ENCODE assay signal across 22 cellular contexts in genomic region chr19:18457478-18458331, GRCh38. TPM values are rescaled to one million over a fixed set of nuclear protein-coding genes. Genes with fewer than 3 reads are reported as not detected.
DNase-seq lines count a peak whose midpoint lies in the region; ATAC-seq and TF ChIP-seq lines count a peak whose summit lies in the region.
"Had no signal": no experiment of that assay in that cellular context is flagged by ENCODE, and none has a peak within 500 bp of the region (broad histone marks: within the 10 kb centered on the region; RNA-seq: fewer than 3 reads in every experiment).

No MANE protein-coding gene starts in this region.

- peaks cover 20% of the 10 kb centered on the region for H3K36me3 Mint-ChIP-seq in endothelial cell (ENCODE audit: low read depth, unreplicated experiment)

- no peaks in the 10 kb centered on the region for H3K9me3 ChIP-seq in left ventricle myocardium inferior (replicated peaks)
- no peaks in the 10 kb centered on the region for H3K9me3 ChIP-seq in esophagus squamous epithelium
- H3K9me3 ChIP-seq in OCI-LY7 (ENCODE audit: low read length) = no peaks in the 10 kb centered on the region
- H3K9me3 ChIP-seq: breast epithelium had no signal

- no peak for TF ChIP-seq POLR2A in esophagus squamous epithelium (IDR thresholded peaks at IDR 0.05)

- H3K27ac ChIP-seq in left ventricle myocardium inferior (replicated peaks) = peak overlapping the region; percentile 91
- peak overlapping the region in 3 of 4 donors; percentile 34 to 92 (median 54) for H3K27ac ChIP-seq in esophagus squamous epithelium
- H3K27ac ChIP-seq in OCI-LY7 (ENCODE audit: low read depth, low read length, poor library complexity, severe bottlenecking) = no peak overlapping the region
- H3K27ac ChIP-seq: C4-2B, foreskin keratinocyte, parathyroid adenoma had no signal

- no peak for ATAC-seq in Right ventricle myocardium inferior
- ATAC-seq: foreskin keratinocyte; stimulated activated naive CD8-positive, alpha-beta T cell treated with anti-CD3 and anti-CD28 coated beads, Interleukin-15, amount 100 ng/mL, for 72 hours had no signal

- no peaks in the 10 kb centered on the region for H4K20me1 ChIP-seq in OCI-LY7 (ENCODE audit: insufficient read depth, low read length)

- H3K27ac Mint-ChIP-seq in endothelial cell (ENCODE audit: unreplicated experiment) = no peak overlapping the region
- H3K27ac Mint-ChIP-seq: activated T-helper 2 cell treated with anti-CD3 and anti-CD28 coated beads, Interferon-gamma antibody, Interleukin-2, Interleukin-4, amounts not matched to agents 10 μg/mL and 5 μg/mL and 100 μg/mL, durations not matched to agents 14 hours and 24 hours and 36 hours had no signal

- no peaks in the 10 kb centered on the region for H3K4me1 Mint-ChIP-seq in endothelial cell (ENCODE audit: unreplicated experiment)

- H3K27me3 Mint-ChIP-seq in endothelial cell (ENCODE audit: unreplicated experiment) = peaks cover 21% of the 10 kb centered on the region
- H3K27me3 Mint-ChIP-seq: naive B cell; stimulated activated naive CD8-positive, alpha-beta T cell treated with anti-CD3 and anti-CD28 coated beads, Interleukin-15, amount 100 ng/mL, for 72 hours had no signal

- H3K36me3 ChIP-seq in left ventricle myocardium inferior (peaks cover 41% of the 10 kb centered on the region), esophagus squamous epithelium (peaks cover 0 to 85% (median 13%) of the 10 kb centered on the region in 3 donors), OCI-LY7 (ENCODE audit: insufficient read depth, low read length) (peaks cover 36% of the 10 kb centered on the region)

- no peak for TF ChIP-seq CTCF in left ventricle myocardium inferior (IDR thresholded peaks at IDR 0.05; ENCODE audit: borderline replicate concordance)
- TF ChIP-seq CTCF in esophagus squamous epithelium (IDR thresholded peaks at IDR 0.05) = no peak
- TF ChIP-seq CTCF in retinal pigment epithelial cell (conservative IDR thresholded peaks at IDR 0.05; ENCODE audit: low read depth, low read length) = no peak
- no peak for TF ChIP-seq CTCF in endothelial cell (IDR thresholded peaks at IDR 0.05; ENCODE audit: unreplicated experiment)
- TF ChIP-seq CTCF in OCI-LY7 (conservative IDR thresholded peaks at IDR 0.05; ENCODE audit: low read length) = no peak

- peaks cover 62% of the 10 kb centered on the region for H3K4me1 ChIP-seq in left ventricle myocardium inferior
- peaks cover 21 to 56% (median 32%) of the 10 kb centered on the region in 3 donors for H3K4me1 ChIP-seq in esophagus squamous epithelium
- no peaks in the 10 kb centered on the region for H3K4me1 ChIP-seq in OCI-LY7 (ENCODE audit: insufficient read depth, low read length, poor library complexity, severe bottlenecking)

- H3K4me3 Mint-ChIP-seq in endothelial cell (ENCODE audit: unreplicated experiment) = no peak overlapping the region
- H3K4me3 Mint-ChIP-seq: stimulated activated naive CD8-positive, alpha-beta T cell treated with anti-CD3 and anti-CD28 coated beads, Interleukin-15, amount 100 ng/mL, for 72 hours had no signal

- POLR2A ChIA-PET in OCI-LY7 (lab: Charles Lee) = no interaction called here

- H3K4me3 ChIP-seq in left ventricle myocardium inferior = no peak overlapping the region
- H3K4me3 ChIP-seq in esophagus squamous epithelium = no peak overlapping the region
- no peak overlapping the region for H3K4me3 ChIP-seq in retinal pigment epithelial cell (ENCODE audit: low read length)
- no peak overlapping the region for H3K4me3 ChIP-seq in OCI-LY7 (ENCODE audit: low read depth, low read length, poor library complexity, severe bottlenecking)
- H3K4me3 ChIP-seq: breast epithelium, skin epidermis had no signal

- H3K4me2 ChIP-seq in OCI-LY7 (ENCODE audit: low read length) = no peak overlapping the region

- no peaks in the 10 kb centered on the region for H3K79me2 ChIP-seq in OCI-LY7 (ENCODE audit: insufficient read depth, low read depth, low read length)

- no peak for DNase-seq in left ventricle myocardium inferior
- no peak for DNase-seq in Right ventricle myocardium inferior (ENCODE audit: missing footprints)
- no peak for DNase-seq in esophagus squamous epithelium (lab: John Stamatoyannopoulos, UW)
- peak; percentile 73 for DNase-seq in retinal pigment epithelial cell (ENCODE audit: low read depth)
- no peak for DNase-seq in activated CD4-positive, CD25-positive, alpha-beta regulatory T cell (lab: John Stamatoyannopoulos, UW)
- DNase-seq in endothelial cell (ENCODE audit: low spot score) = no peak
- DNase-seq in OCI-LY7 (ENCODE audit: low spot score) = no peak
- DNase-seq in iPS-NIHi7 (ENCODE audit: extremely low spot score) = no peak
- DNase-seq: activated CD4-positive, alpha-beta T cell treated with anti-CD3 and anti-CD28 coated beads for 4 hours; dermis blood vessel endothelial cell; foreskin keratinocyte; naive B cell; NCI-H1105; NCI-H524; SHP77; stimulated activated naive CD8-positive, alpha-beta T cell treated with anti-CD3 and anti-CD28 coated beads, Interleukin-15, amount 100 ng/mL, for 72 hours; T-helper 1 cell had no signal

- CTCF ChIA-PET in OCI-LY7 (lab: Charles Lee; ENCODE audit: unreplicated experiment) = interaction anchor here (0.6 kb wide), 1 partner anchor 65 kb away, joined by 3 read pairs; no protein-coding TSS in a partner anchor

- no peaks in the 10 kb centered on the region for H3K9me3 Mint-ChIP-seq in endothelial cell (ENCODE audit: unreplicated experiment)
- H3K9me3 Mint-ChIP-seq: activated T-helper 2 cell treated with anti-CD3 and anti-CD28 coated beads, Interferon-gamma antibody, Interleukin-2, Interleukin-4, amounts not matched to agents 10 μg/mL and 5 μg/mL and 100 μg/mL, durations not matched to agents 14 hours and 24 hours and 36 hours; naive B cell; stimulated activated naive CD8-positive, alpha-beta T cell treated with anti-CD3 and anti-CD28 coated beads, Interleukin-15, amount 100 ng/mL, for 72 hours had no signal

- BruUV-seq in OCI-LY7 (replicated peaks; lab: Mats Ljungman, UMichigan) = no TSS peak

- WGBS in esophagus squamous epithelium, 2 donors = 58 to 80% methylated on average over 4 to 8 of the region's 21 CpGs

- H3K27me3 ChIP-seq in left ventricle myocardium inferior (ENCODE audit: low read depth) = no peaks in the 10 kb centered on the region
- H3K27me3 ChIP-seq in esophagus squamous epithelium = no peaks in the 10 kb centered on the region
- H3K27me3 ChIP-seq: breast epithelium, foreskin keratinocyte had no signal

- intact Hi-C loops in left ventricle myocardium inferior (cut with micrococcal nuclease) = no loop called here
- intact Hi-C loops in Right ventricle myocardium inferior (cut with DNase I) = loop anchor here (10.0 kb wide), 2 partner anchors 217 to 457 kb away; partner anchors contain the start of genes COPE and DDX49
- intact Hi-C loops in esophagus squamous epithelium (cut with DNase I) = no loop called here
- intact Hi-C loops in OCI-LY7 (cut with micrococcal nuclease; ENCODE audit: unreplicated experiment) = no loop called here

- no peak overlapping the region for H2AFZ ChIP-seq in OCI-LY7 (ENCODE audit: low read length)
- H2AFZ ChIP-seq: parathyroid adenoma had no signal

- H3K9me2 ChIP-seq in OCI-LY7 (ENCODE audit: insufficient read depth, low read length) = no peaks in the 10 kb centered on the region

RNA-seq across cellular contexts. Expression of gene ISYNA1, which starts 19.8 kb away (rescaled TPM):
- total RNA-seq in left ventricle myocardium inferior (24.1 TPM), Right ventricle myocardium inferior (26.0 TPM), esophagus squamous epithelium (10 to 100 TPM in 3 of 4 donors, 1 to 10 TPM in 1; 8.1 to 24.4 (median 14.4) TPM), endothelial cell (ENCODE audit: unreplicated experiment) (68.5 TPM), OCI-LY7 (2022) (8.9 and 10.9 TPM in 2 replicates)
- total RNA-seq in OCI-LY7 (2014; rRNA removed; shearing (Covaris generic)) = 0.72 and 1.8 TPM in 2 replicates

RNA-seq across cellular contexts. Expression of gene SSBP4, which starts 38.5 kb away (rescaled TPM):
- total RNA-seq in left ventricle myocardium inferior = 30.8 TPM
- total RNA-seq in Right ventricle myocardium inferior = 36.2 TPM
- 10 to 100 TPM; 23.7 to 48.1 (median 26.1) TPM for total RNA-seq in esophagus squamous epithelium
- 60.7 TPM for total RNA-seq in endothelial cell (ENCODE audit: unreplicated experiment)
- total RNA-seq in OCI-LY7 (2014; rRNA removed; shearing (Covaris generic)) = 54.8 and 92.9 TPM in 2 replicates
- 97.5 and 117 TPM in 2 replicates for total RNA-seq in OCI-LY7 (2022)
